ENCODE assay signal across 26 cellular contexts in genomic region chr13:103371271-103371670, GRCh38.
"Had no signal": no experiment of that assay in that cellular context is flagged by ENCODE, and none has a peak within 500 bp of the region (broad histone marks: within the 10 kb centered on the region; RNA-seq: fewer than 3 reads in every experiment).

No MANE protein-coding gene starts in this region.

- FAIRE-seq: colon, pancreas had no signal

- H3K27ac Mint-ChIP-seq: activated B cell treated with CpG ODN at 0.5 μM for 24 hours; activated CD8-positive, alpha-beta T cell treated with anti-CD3 and anti-CD28 coated beads, Interleukin-2, amount 10 ng/mL, durations not matched to agents 7 days and 5 days; activated naive CD8-positive, alpha-beta T cell treated with anti-CD3 and anti-CD28 coated beads, Interleukin-2, amount 10 ng/mL, durations not matched to agents 7 days and 5 days; activated T-cell treated with anti-CD3 and anti-CD28 coated beads, Interleukin-2, amount 50 U/mL, for 24 hours; activated T-helper 2 cell treated with anti-CD3 and anti-CD28 coated beads, Interferon-gamma antibody, Interleukin-2, Interleukin-4, amounts not matched to agents 10 μg/mL and 5 μg/mL and 100 μg/mL, durations not matched to agents 14 hours and 24 hours and 36 hours; endodermal cell; naive thymus-derived CD8-positive, alpha-beta T cell; stimulated activated memory B cell treated with anti-CD40 and anti-IgM and Interleukin-4, amounts not matched to agents 10 μg/mL and 1 μg/mL and 100 μg/mL, for 72 hours had no signal

- H3K4me1 Mint-ChIP-seq: activated B cell treated with CpG ODN at 0.5 μM for 24 hours; activated naive CD8-positive, alpha-beta T cell treated with anti-CD3 and anti-CD28 coated beads, Interleukin-2, amount 10 ng/mL, durations not matched to agents 7 days and 5 days; endodermal cell; naive thymus-derived CD8-positive, alpha-beta T cell; stimulated activated memory B cell treated with anti-CD40 and anti-IgM and Interleukin-4, amounts not matched to agents 10 μg/mL and 1 μg/mL and 100 μg/mL, for 72 hours had no signal

- H3K27me3 Mint-ChIP-seq: activated B cell treated with CpG ODN at 0.5 μM for 24 hours; activated naive CD8-positive, alpha-beta T cell treated with anti-CD3 and anti-CD28 coated beads, Interleukin-2, amount 10 ng/mL, durations not matched to agents 7 days and 5 days; activated T-cell treated with anti-CD3 and anti-CD28 coated beads, Interleukin-2, amount 50 U/mL, for 24 hours; naive thymus-derived CD8-positive, alpha-beta T cell; stimulated activated memory B cell treated with anti-CD40 and anti-IgM and Interleukin-4, amounts not matched to agents 10 μg/mL and 1 μg/mL and 100 μg/mL, for 72 hours had no signal

- H3K4me3 Mint-ChIP-seq: activated B cell treated with CpG ODN at 0.5 μM for 24 hours; activated CD8-positive, alpha-beta T cell treated with anti-CD3 and anti-CD28 coated beads, Interleukin-2, amount 10 ng/mL, durations not matched to agents 7 days and 5 days; activated naive CD8-positive, alpha-beta T cell treated with anti-CD3 and anti-CD28 coated beads, Interleukin-2, amount 10 ng/mL, durations not matched to agents 7 days and 5 days; activated T-cell treated with anti-CD3 and anti-CD28 coated beads, Interleukin-2, amount 50 U/mL, for 24 hours; endodermal cell; naive thymus-derived CD8-positive, alpha-beta T cell; stimulated activated memory B cell treated with anti-CD40 and anti-IgM and Interleukin-4, amounts not matched to agents 10 μg/mL and 1 μg/mL and 100 μg/mL, for 72 hours had no signal

- H3K9me3 Mint-ChIP-seq: activated B cell treated with CpG ODN at 0.5 μM for 24 hours; activated naive CD8-positive, alpha-beta T cell treated with anti-CD3 and anti-CD28 coated beads, Interleukin-2, amount 10 ng/mL, durations not matched to agents 7 days and 5 days; activated T-cell treated with anti-CD3 and anti-CD28 coated beads, Interleukin-2, amount 50 U/mL, for 24 hours; activated T-helper 2 cell treated with anti-CD3 and anti-CD28 coated beads, Interferon-gamma antibody, Interleukin-2, Interleukin-4, amounts not matched to agents 10 μg/mL and 5 μg/mL and 100 μg/mL, durations not matched to agents 14 hours and 24 hours and 36 hours; endodermal cell; stimulated activated memory B cell treated with anti-CD40 and anti-IgM and Interleukin-4, amounts not matched to agents 10 μg/mL and 1 μg/mL and 100 μg/mL, for 72 hours had no signal

- H3K36me3 Mint-ChIP-seq: activated naive CD8-positive, alpha-beta T cell treated with anti-CD3 and anti-CD28 coated beads, Interleukin-2, amount 10 ng/mL, durations not matched to agents 7 days and 5 days; naive thymus-derived CD8-positive, alpha-beta T cell; stimulated activated memory B cell treated with anti-CD40 and anti-IgM and Interleukin-4, amounts not matched to agents 10 μg/mL and 1 μg/mL and 100 μg/mL, for 72 hours had no signal

- H3K4me3 ChIP-seq: dorsolateral prefrontal cortex, gastrocnemius medialis, heart left ventricle, mucosa of descending colon, pancreas, right lobe of liver, spleen, thoracic aorta, upper lobe of right lung had no signal

- DNase-seq: activated B cell treated with CpG ODN at 0.5 μM for 24 hours; activated CD4-positive, alpha-beta T cell treated with anti-CD3 and anti-CD28 coated beads for 48 hours; activated CD8-positive, alpha-beta T cell treated with anti-CD3 and anti-CD28 coated beads, Interleukin-2, amount 10 ng/mL, durations not matched to agents 7 days and 5 days; activated naive CD4-positive, alpha-beta T cell treated with Interleukin-2 at 50 U/mL for 16 hours; activated naive CD8-positive, alpha-beta T cell treated with anti-CD3 and anti-CD28 coated beads, Interleukin-2, amount 10 ng/mL, durations not matched to agents 7 days and 5 days; activated T-cell treated with anti-CD3 and anti-CD28 coated beads, Interleukin-2, amount 50 U/mL, for 24 hours; aorta; caudate nucleus; dorsolateral prefrontal cortex; endodermal cell; gastrocnemius medialis; heart left ventricle; mesenchymal stem cell; mucosa of descending colon; naive thymus-derived CD8-positive, alpha-beta T cell; pancreas; right lobe of liver; spleen; stimulated activated CD4-positive, alpha-beta T cell treated with anti-CD3 and anti-CD28 coated beads, Interleukin-4, amount 100 ng/mL, for 4 hours; T-helper 1 cell; T-helper 9 cell; upper lobe of right lung had no signal

- ATAC-seq: activated CD8-positive, alpha-beta T cell treated with anti-CD3 and anti-CD28 coated beads, Interleukin-2, amount 10 ng/mL, durations not matched to agents 7 days and 5 days; gastrocnemius medialis; heart left ventricle; mucosa of descending colon; naive thymus-derived CD8-positive, alpha-beta T cell; pancreas; right lobe of liver; stimulated activated memory B cell treated with anti-CD40 and anti-IgM and Interleukin-4, amounts not matched to agents 10 μg/mL and 1 μg/mL and 100 μg/mL, for 72 hours; upper lobe of right lung had no signal
